In genomic region chr2:80420530-80421208, GRCh38 we compare ENCODE assay signal across 15 cellular contexts.
DNase-seq lines count a peak whose midpoint lies in the region; ATAC-seq and TF ChIP-seq lines count a peak whose summit lies in the region.
"Had no signal": no experiment of that assay in that cellular context is flagged by ENCODE, and none has a peak within 500 bp of the region (broad histone marks: within the 10 kb centered on the region; RNA-seq: fewer than 3 reads in every experiment).

No MANE protein-coding gene starts in this region.

- no peak overlapping the region for H3K4me2 ChIP-seq in MM.1S (ENCODE audit: low read depth, low read length)
- H3K4me2 ChIP-seq: A549 had no signal

- H3K27ac ChIP-seq in MM.1S (ENCODE audit: low read length), result no peak overlapping the region
- H3K27ac ChIP-seq: 22Rv1, A549 had no signal

- no peaks in the 10 kb centered on the region for H3F3A ChIP-seq in MM.1S (ENCODE audit: insufficient read depth, low read length)

- H3K9me3 ChIP-seq in MM.1S (replicated peaks; ENCODE audit: insufficient read depth, low read length), result no peaks in the 10 kb centered on the region

- H3K9ac ChIP-seq in MM.1S (ENCODE audit: low read length), result no peak overlapping the region

- H3K36me3 ChIP-seq in MM.1S (replicated peaks; ENCODE audit: insufficient read depth, low read length), result no peaks in the 10 kb centered on the region

- H3K4me3 ChIP-seq in MM.1S (ENCODE audit: low read length), result no peak overlapping the region
- H3K4me3 ChIP-seq: A549 had no signal

- H4K20me1 ChIP-seq in MM.1S (ENCODE audit: insufficient read depth, low read length), result no peaks in the 10 kb centered on the region

- no peaks in the 10 kb centered on the region for H3K9me2 ChIP-seq in MM.1S (replicated peaks; ENCODE audit: insufficient read depth, low read length)

- no peaks in the 10 kb centered on the region for H3K79me2 ChIP-seq in MM.1S (ENCODE audit: low read length)

- H3K4me1 ChIP-seq in MM.1S (ENCODE audit: low read length), result no peaks in the 10 kb centered on the region
- H3K4me1 ChIP-seq: A549 had no signal

- ATAC-seq in HG03045 (IDR thresholded peaks at IDR 0.05; ENCODE audit: unreplicated experiment), result no peak
- ATAC-seq: A549 had no signal

- no peaks in the 10 kb centered on the region for H3K27me3 ChIP-seq in MM.1S (replicated peaks; ENCODE audit: insufficient read depth, low read length)

- no peak for TF ChIP-seq CTCF in MM.1S (IDR thresholded peaks at IDR 0.05; ENCODE audit: low read length)

- no peak overlapping the region for H2AFZ ChIP-seq in MM.1S (ENCODE audit: low read length)

- DNase-seq in NCI-H82 (lab: John Stamatoyannopoulos, UW) (peak; percentile 18), NCI-H82 treated with DMSO at 0.1 percent for 48 hours (lab: John Stamatoyannopoulos, UW; ENCODE audit: unreplicated experiment) (no peak), MM.1S (peak; percentile 49), kidney tubule cell (ENCODE audit: low spot score) (peak; percentile 48), cortex of kidney (lab: John Stamatoyannopoulos, UW) (no peak), mucosa of gallbladder (ENCODE audit: low spot score) (no peak)
- DNase-seq: AML-193; CD4-positive, alpha-beta memory T cell; DMS153; DMS79; GDM1; H9 had no signal

Comparison
In these comparisons a context has a peak if more than half of its experiments do, and no peak if none do; other contexts are left out.
1. DNase-seq: peak in NCI-H82 (single experiment), MM.1S (single experiment) and kidney tubule cell (single experiment); none in NCI-H82 treated with DMSO at 0.1 percent for 48 hours (single experiment), cortex of kidney (single experiment) and mucosa of gallbladder (single experiment).